In genomic region chr14:51157012-51157411, GRCh38 we compare ENCODE assay signal across 9 cellular contexts.
A peak's percentile ranks its signal among the peaks of the same experiment; 100 is the strongest.
DNase-seq lines count a peak whose midpoint lies in the region; ATAC-seq and TF ChIP-seq lines count a peak whose summit lies in the region.
"Had no signal": no experiment of that assay in that cellular context is flagged by ENCODE, and none has a peak within 500 bp of the region (broad histone marks: within the 10 kb centered on the region; RNA-seq: fewer than 3 reads in every experiment).

No MANE protein-coding gene starts in this region.

- TF ChIP-seq EP300 in esophagus muscularis mucosa (IDR thresholded peaks at IDR 0.05): no peak

- DNase-seq in EL (peak; percentile 12), NCI-H524 (lab: John Stamatoyannopoulos, UW) (peak; percentile 68 to 86), esophagus muscularis mucosa (ENCODE audit: extremely low spot score) (no peak), posterior cingulate gyrus (no peak), NCI-H187 treated with DMSO at 0.1 percent for 48 hours (lab: John Stamatoyannopoulos, UW) (no peak)
- DNase-seq in stimulated activated effector memory CD8-positive, alpha-beta T cell treated with anti-CD3 and anti-CD28 coated beads, Interleukin-12 subunit alpha, Interleukin-12 subunit beta, amount 100 ng/mL, for 72 hours (ENCODE audit: low spot score in 2 of 2): no peak
- DNase-seq in activated T-cell treated with anti-CD3 and anti-CD28 coated beads, Interleukin-2, amount 50 U/mL, for 24 hours: no peak
- DNase-seq: naive B cell had no signal

- H3K36me3 Mint-ChIP-seq in stimulated activated effector memory CD8-positive, alpha-beta T cell treated with anti-CD3 and anti-CD28 coated beads, Interleukin-12 subunit alpha, Interleukin-12 subunit beta, amount 100 ng/mL, for 72 hours: no peaks in the 10 kb centered on the region
- no peaks in the 10 kb centered on the region for H3K36me3 Mint-ChIP-seq in activated T-cell treated with anti-CD3 and anti-CD28 coated beads, Interleukin-2, amount 50 U/mL, for 24 hours (ENCODE audit: low read depth)
- H3K36me3 Mint-ChIP-seq: naive B cell had no signal

- no peaks in the 10 kb centered on the region for H3K27me3 Mint-ChIP-seq in activated T-cell treated with anti-CD3 and anti-CD28 coated beads, Interleukin-2, amount 50 U/mL, for 24 hours
- H3K27me3 Mint-ChIP-seq: naive B cell had no signal

- TF ChIP-seq POLR2A in esophagus muscularis mucosa (IDR thresholded peaks at IDR 0.05; ENCODE audit: low read depth): no peak

- POLR2A ChIA-PET in HEK293 (lab: Yijun Ruan, JAX): no interaction called here

- H3K27me3 ChIP-seq in esophagus muscularis mucosa: no peaks in the 10 kb centered on the region

- CTCF ChIA-PET in HEK293 (lab: Yijun Ruan, JAX): interaction anchor here (0.7 to 1.5 kb wide), 6 partner anchors 10 to 119 kb away, joined by 3 to 4 read pairs (median 3); no protein-coding TSS in a partner anchor

- no peak overlapping the region for H3K27ac Mint-ChIP-seq in stimulated activated effector memory CD8-positive, alpha-beta T cell treated with anti-CD3 and anti-CD28 coated beads, Interleukin-12 subunit alpha, Interleukin-12 subunit beta, amount 100 ng/mL, for 72 hours
- no peak overlapping the region for H3K27ac Mint-ChIP-seq in activated T-cell treated with anti-CD3 and anti-CD28 coated beads, Interleukin-2, amount 50 U/mL, for 24 hours
- H3K27ac Mint-ChIP-seq: naive B cell had no signal

- H3K27ac ChIP-seq in HEK293 (ENCODE audit: extremely low read depth, low read depth, low read length) (no peak overlapping the region), esophagus muscularis mucosa (replicated peaks in 1 of 4) (no peak overlapping the region)

- H3K36me3 ChIP-seq in HEK293 (ENCODE audit: control insufficient read depth in 2 of 2, insufficient read depth in 1 of 2, low read length in 2 of 2) (no peaks in the 10 kb centered on the region), esophagus muscularis mucosa (no peaks in the 10 kb centered on the region)

- H3K4me3 Mint-ChIP-seq in stimulated activated effector memory CD8-positive, alpha-beta T cell treated with anti-CD3 and anti-CD28 coated beads, Interleukin-12 subunit alpha, Interleukin-12 subunit beta, amount 100 ng/mL, for 72 hours: no peak overlapping the region
- no peak overlapping the region for H3K4me3 Mint-ChIP-seq in activated T-cell treated with anti-CD3 and anti-CD28 coated beads, Interleukin-2, amount 50 U/mL, for 24 hours
- H3K4me3 Mint-ChIP-seq: naive B cell had no signal

- TF ChIP-seq CTCF in HEK293 (tag by site-specific recombination; IDR thresholded peaks at IDR 0.05): no peak
- TF ChIP-seq CTCF in esophagus muscularis mucosa (IDR thresholded peaks at IDR 0.05): peak in 2 of 3 experiments; percentile 9 to 16

- ATAC-seq in stimulated activated effector memory CD8-positive, alpha-beta T cell treated with anti-CD3 and anti-CD28 coated beads, Interleukin-12 subunit alpha, Interleukin-12 subunit beta, amount 100 ng/mL, for 72 hours: no peak

- no peaks in the 10 kb centered on the region for H3K9me3 ChIP-seq in HEK293 (ENCODE audit: control insufficient read depth, insufficient read depth, low read depth, low read length)
- no peaks in the 10 kb centered on the region for H3K9me3 ChIP-seq in esophagus muscularis mucosa

- intact Hi-C loops in esophagus muscularis mucosa (cut with DNase I): no loop called here
- intact Hi-C loops in posterior cingulate gyrus (cut with DNase I): no loop called here

- H3K4me3 ChIP-seq in HEK293 (ENCODE audit: low read depth, low read length): no peak overlapping the region
- no peak overlapping the region for H3K4me3 ChIP-seq in esophagus muscularis mucosa

- H3K4me1 Mint-ChIP-seq in stimulated activated effector memory CD8-positive, alpha-beta T cell treated with anti-CD3 and anti-CD28 coated beads, Interleukin-12 subunit alpha, Interleukin-12 subunit beta, amount 100 ng/mL, for 72 hours: no peaks in the 10 kb centered on the region
- no peaks in the 10 kb centered on the region for H3K4me1 Mint-ChIP-seq in activated T-cell treated with anti-CD3 and anti-CD28 coated beads, Interleukin-2, amount 50 U/mL, for 24 hours (ENCODE audit: low read depth)

- H3K4me1 ChIP-seq in HEK293 (ENCODE audit: control insufficient read depth, insufficient read depth, low read length) (no peaks in the 10 kb centered on the region; the same call in 1 of the 2 replicates), esophagus muscularis mucosa (no peaks in the 10 kb centered on the region)

- H3K9me3 Mint-ChIP-seq in stimulated activated effector memory CD8-positive, alpha-beta T cell treated with anti-CD3 and anti-CD28 coated beads, Interleukin-12 subunit alpha, Interleukin-12 subunit beta, amount 100 ng/mL, for 72 hours: no peaks in the 10 kb centered on the region
- H3K9me3 Mint-ChIP-seq in activated T-cell treated with anti-CD3 and anti-CD28 coated beads, Interleukin-2, amount 50 U/mL, for 24 hours: no peaks in the 10 kb centered on the region

TF ChIP-seq in HEK293, 187 proteins besides CTCF, POLR2A, EP300 and RAD21:
- TF ChIP-seq ZNF544 (tag by site-specific recombination; IDR thresholded peaks at IDR 0.05) (no peak), ZNF654 (tag by site-specific recombination; IDR thresholded peaks at IDR 0.05; ENCODE audit: low read depth) (peak; percentile 26; the same call in 1 of the 2 replicates)

Comparison
In these comparisons a context has a peak if more than half of its experiments do, and no peak if none do; other contexts are left out.
1. DNase-seq: peak in EL (single experiment) and NCI-H524 (2 of 2); none in esophagus muscularis mucosa (single experiment), posterior cingulate gyrus (0 of 10), stimulated activated effector memory CD8-positive, alpha-beta T cell treated with anti-CD3 and anti-CD28 coated beads, Interleukin-12 subunit alpha, Interleukin-12 subunit beta, amount 100 ng/mL, for 72 hours (0 of 2), activated T-cell treated with anti-CD3 and anti-CD28 coated beads, Interleukin-2, amount 50 U/mL, for 24 hours (single experiment) and NCI-H187 treated with DMSO at 0.1 percent for 48 hours (single experiment).